1 cellular context compared by ENCODE assay signal in genomic region chr2:75055307-75055819, GRCh38.
A peak's percentile ranks its signal among the peaks of the same experiment; 100 is the strongest.
TF ChIP-seq lines count a peak whose summit lies in the region.

No MANE protein-coding gene starts in this region.

TF ChIP-seq in GM12878, 131 proteins besides CTCF, POLR2A, EP300 and RAD21 (continued from another document):
- TF ChIP-seq ZNF592 (IDR thresholded peaks at IDR 0.05) (0 out of 2 replicates have a peak, but pooled peaks have one; percentile 61), ZNF217 (IDR thresholded peaks at IDR 0.05) (peak; percentile 34; the same call in 1 of the 2 replicates), ZNF687 (IDR thresholded peaks at IDR 0.05) (peak; percentile 96; the same call in 1 of the 2 replicates), GATAD2B (conservative IDR thresholded peaks at IDR 0.05; ENCODE audit: low read depth) (0 out of 2 replicates have a peak, but pooled peaks have one; percentile 86), ZNF207 (IDR thresholded peaks at IDR 0.05; ENCODE audit: borderline replicate concordance) (no peak), ZBTB4 (CRISPR knock-in tag; IDR thresholded peaks at IDR 0.05) (no peak), LARP7 (IDR thresholded peaks at IDR 0.05) (peak; percentile 76), BACH1 (IDR thresholded peaks at IDR 0.05; ENCODE audit: borderline replicate concordance) (0 out of 2 replicates have a peak, but pooled peaks have one; percentile 46), SMC3 (IDR thresholded peaks at IDR 0.05; ENCODE audit: borderline replicate concordance, low read length) (no peak)
